27 cellular contexts compared by ENCODE assay signal in the genomic region with DNA sequence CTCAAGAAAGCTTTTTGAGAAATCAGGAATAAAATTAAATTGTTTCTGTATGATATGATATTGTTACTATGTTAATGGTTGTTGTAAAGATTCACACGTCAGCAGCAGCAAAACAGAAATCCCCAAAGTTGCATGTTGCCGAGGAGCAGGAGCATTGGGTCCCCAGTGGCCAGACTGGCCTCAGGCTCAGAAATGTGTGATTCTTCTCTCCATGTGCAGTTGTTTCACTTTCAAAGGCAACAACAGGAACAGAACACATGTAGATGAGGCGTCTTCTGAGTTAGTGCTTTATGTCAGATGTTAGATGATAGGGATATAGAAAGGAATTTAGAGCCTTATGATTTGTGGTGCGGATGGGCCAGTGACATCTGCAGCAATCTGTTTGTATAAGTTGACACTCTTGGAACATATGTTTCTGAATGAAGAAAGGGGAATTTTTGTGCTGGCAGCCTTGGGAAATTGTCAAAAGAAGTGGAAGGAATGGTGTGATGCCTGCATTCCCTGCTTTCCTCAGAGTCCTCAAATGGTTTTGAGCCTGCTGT. TPM values are rescaled to one million over a fixed set of nuclear protein-coding genes. Genes with fewer than 3 reads are reported as not detected.
DNase-seq lines count a peak whose midpoint lies in the region; ATAC-seq and TF ChIP-seq lines count a peak whose summit lies in the region.
"Had no signal": no experiment of that assay in that cellular context is flagged by ENCODE, and none has a peak within 500 bp of the region (broad histone marks: within the 10 kb centered on the region; RNA-seq: fewer than 3 reads in every experiment).

No MANE protein-coding gene starts in this region.

- no peaks in the 10 kb centered on the region for H3K9me3 ChIP-seq in mammary epithelial cell (replicated peaks; ENCODE audit: insufficient read depth, low read length)
- H3K9me3 ChIP-seq: gastroesophageal sphincter, mucosa of descending colon, ovary, SK-N-SH had no signal

- H3K4me1 Mint-ChIP-seq in MCF 10A (ENCODE audit: insufficient read depth, unreplicated experiment), result no peaks in the 10 kb centered on the region

- POLR2A ChIA-PET in MCF 10A (lab: Yijun Ruan, JAX), result interaction anchor here (1.3 kb wide), 1 partner anchor 8 kb away, joined by 3 read pairs; no protein-coding TSS in a partner anchor

- H3K4me3 Mint-ChIP-seq in MCF 10A (ENCODE audit: unreplicated experiment), result no peak overlapping the region
- H3K4me3 Mint-ChIP-seq: activated CD4-positive, alpha-beta memory T cell treated with anti-CD3 and anti-CD28 coated beads for 36 hours; activated naive CD8-positive, alpha-beta T cell; T-helper 17 cell had no signal

- no peaks in the 10 kb centered on the region for H3K36me3 Mint-ChIP-seq in MCF 10A (ENCODE audit: insufficient read depth, unreplicated experiment)
- H3K36me3 Mint-ChIP-seq: activated CD4-positive, alpha-beta memory T cell treated with anti-CD3 and anti-CD28 coated beads for 36 hours; activated naive CD8-positive, alpha-beta T cell had no signal

- CTCF ChIA-PET in mammary epithelial cell (lab: Charles Lee; ENCODE audit: low non-redundant PET), result no interaction called here
- CTCF ChIA-PET in MCF 10A (lab: Yijun Ruan, JAX), result interaction anchor here (0.6 to 0.7 kb wide), 2 partner anchors 68 to 1235 kb away, joined by 3 read pairs; no protein-coding TSS in a partner anchor

- TF ChIP-seq CTCF in mammary epithelial cell (conservative IDR thresholded peaks at IDR 0.05 in 1 of 2, IDR thresholded peaks at IDR 0.05 in 1 of 2; ENCODE audit: extremely low read depth in 1 of 2, insufficient read depth in 1 of 2, low read depth in 1 of 2, low read length in 2 of 2) (no peak), MCF 10A (IDR thresholded peaks at IDR 0.05; ENCODE audit: unreplicated experiment) (no peak), dorsolateral prefrontal cortex (IDR thresholded peaks at IDR 0.05 in 54 of 56, conservative IDR thresholded peaks at IDR 0.05 in 2 of 56; ENCODE audit: low read depth in 1 of 56, partially characterized antibody in 56 of 56) (peak in 9 of 56 donors; percentile 8 to 39 (median 12))

- H3K4me3 ChIP-seq in mammary epithelial cell (replicated peaks in 1 of 3; ENCODE audit: insufficient read depth in 1 of 3, low read depth in 2 of 3, low read length in 3 of 3), result no peak overlapping the region
- H3K4me3 ChIP-seq in dorsolateral prefrontal cortex, result peak overlapping the region in 49 of 59 donors; percentile 1 to 98 (median 90)
- H3K4me3 ChIP-seq: gastroesophageal sphincter, mucosa of descending colon, ovary, smooth muscle cell had no signal

- H3K27me3 Mint-ChIP-seq in MCF 10A (ENCODE audit: insufficient read depth, unreplicated experiment), result no peaks in the 10 kb centered on the region

- no peaks in the 10 kb centered on the region for H3K9me3 Mint-ChIP-seq in MCF 10A (ENCODE audit: unreplicated experiment)
- H3K9me3 Mint-ChIP-seq: activated CD4-positive, alpha-beta memory T cell treated with anti-CD3 and anti-CD28 coated beads for 36 hours; CD4-positive, alpha-beta T cell; nephron progenitor cell had no signal

- H3K27ac Mint-ChIP-seq in MCF 10A (ENCODE audit: low read depth, unreplicated experiment), result no peak overlapping the region
- H3K27ac Mint-ChIP-seq: activated CD4-positive, alpha-beta memory T cell treated with anti-CD3 and anti-CD28 coated beads for 36 hours; activated naive CD8-positive, alpha-beta T cell; CD4-positive, alpha-beta T cell; nephron progenitor cell; T-helper 17 cell had no signal

- in situ Hi-C loops in mammary epithelial cell (cut with MboI; ENCODE audit: low sequenced_read_pairs in 2 of 2), result no loop called here

- ATAC-seq in GM19397 (IDR thresholded peaks at IDR 0.05; ENCODE audit: unreplicated experiment), result no peak
- no peak for ATAC-seq in HG02884 (IDR thresholded peaks at IDR 0.05; ENCODE audit: unreplicated experiment)
- no peak for ATAC-seq in GM21723 (IDR thresholded peaks at IDR 0.05; ENCODE audit: unreplicated experiment)
- ATAC-seq: gastroesophageal sphincter, HepG2, mucosa of descending colon, T-helper 17 cell had no signal

- no peaks in the 10 kb centered on the region for H4K20me1 ChIP-seq in mammary epithelial cell (ENCODE audit: insufficient read depth, low read length)

- H3K79me2 ChIP-seq in mammary epithelial cell (ENCODE audit: insufficient read depth, low read length), result no peaks in the 10 kb centered on the region

- no peaks in the 10 kb centered on the region for H3K36me3 ChIP-seq in mammary epithelial cell (ENCODE audit: insufficient read depth, low read length)
- H3K36me3 ChIP-seq: gastroesophageal sphincter, ovary had no signal

- H3K4me2 ChIP-seq in mammary epithelial cell (ENCODE audit: insufficient read depth, low read depth, low read length), result no peak overlapping the region
- H3K4me2 ChIP-seq: SK-N-SH, smooth muscle cell had no signal

- intact Hi-C loops in mammary epithelial cell (cut with micrococcal nuclease), result no loop called here
- intact Hi-C loops in MCF 10A (cut with micrococcal nuclease), result no loop called here
- intact Hi-C loops in dorsolateral prefrontal cortex (cut with DNase I), result loop anchor here in 1 of 2 donors (2.0 to 10.0 kb wide), 2 partner anchors 76 to 114 kb away; no protein-coding TSS in a partner anchor

- H2AFZ ChIP-seq in mammary epithelial cell (ENCODE audit: low read depth, low read length), result peak overlapping the region; percentile 7

- BruUV-seq in mammary epithelial cell (replicated peaks; lab: Mats Ljungman, UMichigan) (no TSS peak), MCF 10A (replicated peaks; lab: Mats Ljungman, UMichigan) (no TSS peak)

- no peaks in the 10 kb centered on the region for H3K27me3 ChIP-seq in mammary epithelial cell (ENCODE audit: insufficient read depth, low read length)
- peaks cover 0 to 3% (median 0%) of the 10 kb centered on the region in 45 donors for H3K27me3 ChIP-seq in dorsolateral prefrontal cortex
- H3K27me3 ChIP-seq: gastroesophageal sphincter, ovary had no signal

- H3K9ac ChIP-seq in mammary epithelial cell (ENCODE audit: insufficient read depth, low read length), result no peak overlapping the region
- H3K9ac ChIP-seq: SK-N-SH had no signal

- WGBS in mammary epithelial cell (ENCODE audit: low coverage, missing lambda C conversion rate), result 88% methylated on average over 4 of the region's 4 CpGs

- peaks cover 7% of the 10 kb centered on the region for H3K4me1 ChIP-seq in mammary epithelial cell (ENCODE audit: insufficient read depth, low read length)

- DNase-seq in mammary epithelial cell (no peak), MCF 10A (ENCODE audit: unreplicated experiment) (no peak), dorsolateral prefrontal cortex (peak in 1 of 10 donors; percentile 31), pons (ENCODE audit: low spot score) (peak; percentile 60), iPS-NIHi11 (ENCODE audit: low spot score) (no peak)
- DNase-seq: activated CD4-positive, alpha-beta memory T cell treated with anti-CD3 and anti-CD28 coated beads for 36 hours; activated CD4-positive, CD25-positive, alpha-beta regulatory T cell treated with anti-CD3 and anti-CD28 coated beads, Interleukin-2, amount 50 U/mL, for 72 hours; activated CD8-positive, alpha-beta memory T cell treated with anti-CD3 and anti-CD28 coated beads, Interleukin-2, amount 50 U/mL, for 4 hours; CD4-positive, alpha-beta T cell; dermis blood vessel endothelial cell; mucosa of descending colon; NCI-H1092 treated with DMSO at 0.1 percent for 48 hours; NCI-H1930; NCI-H345; NCI-H748 treated with DMSO at 0.1 percent for 48 hours; nephron progenitor cell; ovary; SK-N-SH; stimulated activated CD4-positive, alpha-beta T cell treated with anti-CD3 and anti-CD28 coated beads, Interleukin-2, amount 100 ng/mL, for 24 hours; T-helper 17 cell had no signal

- no peak overlapping the region for H3K27ac ChIP-seq in mammary epithelial cell (ENCODE audit: insufficient read depth, low read depth, low read length)
- H3K27ac ChIP-seq in dorsolateral prefrontal cortex, result peak overlapping the region in 54 of 59 donors; percentile 7 to 100 (median 98)
- H3K27ac ChIP-seq: ovary had no signal

- dilution Hi-C loops in mammary epithelial cell (cut with HindIII; ENCODE audit: low sequenced_read_pairs), result no loop called here

RNA-seq across cellular contexts. Expression of gene TTLL7, which starts 2.1 kb away (rescaled TPM):
- total RNA-seq in mammary epithelial cell, result 10 to 100 TPM; 15.5 to 16.1 TPM
- 4.1 TPM for polyA plus RNA-seq in mammary epithelial cell
- polyA minus RNA-seq in mammary epithelial cell, result 24.4 TPM
- total RNA-seq in MCF 10A (2022), result 2.0 and 2.7 TPM in 2 replicates
- total RNA-seq in dorsolateral prefrontal cortex, result 100 to 1,000 TPM; 130 to 401 (median 226) TPM
- total RNA-seq: CD4-positive, alpha-beta T cell had no signal

Comparison
In these comparisons a context has a peak if more than half of its experiments do, and no peak if none do; other contexts are left out.
1. H3K4me3 ChIP-seq: peak in dorsolateral prefrontal cortex (49 of 59); none in mammary epithelial cell (0 of 3).
2. RNA of gene TTLL7, which starts 2.1 kb away (total RNA-seq): 130 to 401 TPM in dorsolateral prefrontal cortex; 15.5 to 16.1 TPM in mammary epithelial cell and 2.0 to 2.7 TPM in MCF 10A; every median in the first group is over 4 times any median in the second.